Comparison of ENCODE assay signal across 1 cellular context in genomic region chr12:32679091-32679909, GRCh38.
TF ChIP-seq lines count a peak whose summit lies in the region.

TSS of gene DNM1L (plus strand) at chr12:32679301. CDS start at chr12:32679364, 63 bp downstream.

TF ChIP-seq in K562, 482 proteins besides CTCF, POLR2A, EP300 and RAD21 (continued from another document and continues in another):
- TF ChIP-seq PKNOX1 (IDR thresholded peaks at IDR 0.05) (no peak), HMGXB4 (CRISPR knock-in tag; IDR thresholded peaks at IDR 0.05) (0 out of 2 replicates have a peak, but pooled peaks have one; percentile 52), POLR2AphosphoS5 (IDR thresholded peaks at IDR 0.05; ENCODE audit: control insufficient read depth, insufficient read depth, low read depth, low read length) (peak; percentile 77; the same call in 1 of the 2 replicates), TAF9B (IDR thresholded peaks at IDR 0.05; ENCODE audit: partially characterized antibody) (peak; percentile 59), ZNF785 (CRISPR knock-in tag; IDR thresholded peaks at IDR 0.05) (no peak), ZNF277 (CRISPR knock-in tag; IDR thresholded peaks at IDR 0.05; ENCODE audit: borderline replicate concordance) (no peak), E2F5 (CRISPR knock-in tag; IDR thresholded peaks at IDR 0.05) (no peak), IRF2 (CRISPR knock-in tag; IDR thresholded peaks at IDR 0.05) (no peak), NCOA6 (IDR thresholded peaks at IDR 0.05) (no peak), PHF21A (IDR thresholded peaks at IDR 0.05; ENCODE audit: borderline replicate concordance, low read depth) (no peak), ZNF766 (CRISPR knock-in tag; conservative IDR thresholded peaks at IDR 0.05) (peak; percentile 84), THRA (IDR thresholded peaks at IDR 0.05) (no peak), GABPB2 (CRISPR knock-in tag; conservative IDR thresholded peaks at IDR 0.05) (no peak), SIN3A (IDR thresholded peaks at IDR 0.05; ENCODE audit: borderline replicate concordance in 2 of 2, control insufficient read depth in 1 of 2, low read depth in 2 of 2, low read length in 2 of 2) (peak in 1 of 2 experiments; percentile 73; a peak in 1 of 4 replicates), ZNF584 (CRISPR knock-in tag; IDR thresholded peaks at IDR 0.05; ENCODE audit: low read depth) (no peak), PHB2 (IDR thresholded peaks at IDR 0.05; ENCODE audit: low read depth) (no peak), BRF1 (IDR thresholded peaks at IDR 0.05; ENCODE audit: borderline replicate concordance, extremely low read depth, insufficient read length) (no peak), ZNF717 (CRISPR knock-in tag; IDR thresholded peaks at IDR 0.05) (no peak), TEAD2 (tag; IDR thresholded peaks at IDR 0.05) (no peak), ZNF280B (CRISPR knock-in tag; IDR thresholded peaks at IDR 0.05) (no peak), VEZF1 (CRISPR knock-in tag; IDR thresholded peaks at IDR 0.05) (peak; percentile 88), ZNF444 (CRISPR knock-in tag; IDR thresholded peaks at IDR 0.05) (no peak), MAFG (tag; conservative IDR thresholded peaks at IDR 0.05) (no peak), ZNF76 (CRISPR knock-in tag; IDR thresholded peaks at IDR 0.05; ENCODE audit: borderline replicate concordance) (peak; percentile 67; the same call in 1 of the 2 replicates), HMG20B (CRISPR knock-in tag; IDR thresholded peaks at IDR 0.05) (no peak), HOXB6 (CRISPR knock-in tag; IDR thresholded peaks at IDR 0.05; ENCODE audit: borderline replicate concordance) (no peak), ZNF589 (CRISPR knock-in tag; IDR thresholded peaks at IDR 0.05; ENCODE audit: low read depth) (no peak), LARP7 (IDR thresholded peaks at IDR 0.05) (no peak), ZFP91 (CRISPR knock-in tag; IDR thresholded peaks at IDR 0.05) (no peak), TRIM24 (IDR thresholded peaks at IDR 0.05) (no peak), ARID3A (IDR thresholded peaks at IDR 0.05; ENCODE audit: borderline replicate concordance, low read depth, low read length) (no peak), MIER1 (IDR thresholded peaks at IDR 0.05; ENCODE audit: low read depth) (no peak), MXD1 (CRISPR knock-in tag; IDR thresholded peaks at IDR 0.05; ENCODE audit: borderline replicate concordance, poor library complexity, severe bottlenecking) (no peak), BCL6 (CRISPR knock-in tag; IDR thresholded peaks at IDR 0.05) (no peak), ERF (CRISPR knock-in tag; IDR thresholded peaks at IDR 0.05) (no peak), ZBTB17 (CRISPR knock-in tag; IDR thresholded peaks at IDR 0.05) (no peak; the same call in 1 of the 2 replicates), MCM5 (IDR thresholded peaks at IDR 0.05; ENCODE audit: low read depth) (no peak), YBX1 (IDR thresholded peaks at IDR 0.05) (no peak), NR1H2 (CRISPR knock-in tag; IDR thresholded peaks at IDR 0.05) (no peak), ZNF830 (CRISPR knock-in tag; IDR thresholded peaks at IDR 0.05) (no peak), ELK3 (CRISPR knock-in tag; IDR thresholded peaks at IDR 0.05) (no peak), ZNF609 (CRISPR knock-in tag; IDR thresholded peaks at IDR 0.05; ENCODE audit: borderline replicate concordance) (no peak), ZNF212 (CRISPR knock-in tag; IDR thresholded peaks at IDR 0.05) (no peak)
